1 cellular context compared by ENCODE assay signal in the genomic region with DNA sequence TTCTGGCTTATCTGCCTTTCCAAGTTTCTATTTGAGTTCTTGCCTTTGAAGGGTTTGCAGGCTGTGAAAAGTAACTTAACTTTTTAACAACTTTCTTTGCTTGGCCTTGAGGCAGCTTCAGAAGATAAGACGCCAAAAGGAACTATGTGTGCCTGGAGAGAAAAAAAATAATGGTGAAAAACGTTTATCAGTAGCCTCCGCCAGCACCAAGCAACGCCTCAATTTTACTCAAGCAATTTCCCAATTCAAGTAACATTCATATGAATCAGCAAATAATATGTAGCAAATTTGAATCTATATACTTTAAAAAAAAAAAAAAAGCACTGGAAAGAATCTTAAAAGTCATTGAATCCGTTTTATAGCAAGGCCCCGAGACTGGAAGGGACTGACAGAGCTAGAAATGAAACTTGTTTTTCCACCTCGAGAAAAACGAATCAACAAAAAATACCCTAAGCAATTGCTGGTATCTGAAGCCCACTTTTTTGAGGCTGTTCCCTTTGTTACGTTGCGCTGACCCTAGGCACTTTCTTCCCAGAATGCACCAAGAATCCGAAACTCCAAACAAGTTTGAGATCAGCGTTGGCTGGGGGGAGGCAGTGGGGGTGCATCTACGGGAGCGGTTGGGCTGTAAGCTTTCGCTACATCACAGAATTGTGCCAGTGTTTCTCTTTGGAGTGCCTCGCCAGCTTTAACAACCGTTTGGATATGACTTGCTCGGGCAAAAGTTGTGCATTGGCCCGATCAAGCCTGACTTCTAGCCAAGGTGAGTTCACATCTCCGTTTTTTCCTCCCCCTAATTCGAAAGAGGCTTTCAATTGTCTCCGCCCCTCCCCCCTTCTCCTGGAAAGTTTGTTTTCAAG.
TF ChIP-seq lines count a peak whose summit lies in the region.

No MANE protein-coding gene starts in this region.

TF ChIP-seq in K562, 482 proteins besides CTCF, POLR2A, EP300 and RAD21 (continued from another document):
- TF ChIP-seq, protein P1, sequence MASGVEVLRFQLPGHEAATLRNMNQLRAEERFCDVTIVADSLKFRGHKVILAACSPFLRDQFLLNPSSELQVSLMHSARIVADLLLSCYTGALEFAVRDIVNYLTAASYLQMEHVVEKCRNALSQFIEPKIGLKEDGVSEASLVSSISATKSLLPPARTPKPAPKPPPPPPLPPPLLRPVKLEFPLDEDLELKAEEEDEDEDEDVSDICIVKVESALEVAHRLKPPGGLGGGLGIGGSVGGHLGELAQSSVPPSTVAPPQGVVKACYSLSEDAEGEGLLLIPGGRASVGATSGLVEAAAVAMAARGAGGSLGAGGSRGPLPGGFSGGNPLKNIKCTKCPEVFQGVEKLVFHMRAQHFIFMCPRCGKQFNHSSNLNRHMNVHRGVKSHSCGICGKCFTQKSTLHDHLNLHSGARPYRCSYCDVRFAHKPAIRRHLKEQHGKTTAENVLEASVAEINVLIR (CRISPR knock-in tag; IDR thresholded peaks at IDR 0.05): no peak
- TF ChIP-seq TGIF2 (CRISPR knock-in tag; IDR thresholded peaks at IDR 0.05) (no peak), ETV5 (CRISPR knock-in tag; IDR thresholded peaks at IDR 0.05; ENCODE audit: low read depth) (no peak), ZNF384 (IDR thresholded peaks at IDR 0.05; ENCODE audit: low read depth, low read length) (0 out of 2 replicates have a peak, but pooled peaks have one; percentile 0), NR2C1 (IDR thresholded peaks at IDR 0.05) (no peak), NR2C1 (tag; IDR thresholded peaks at IDR 0.05) (peak; percentile 60), ZNF318 (IDR thresholded peaks at IDR 0.05; ENCODE audit: borderline replicate concordance in 1 of 2, low read depth in 1 of 2) (no peak), ZEB2 (IDR thresholded peaks at IDR 0.05) (no peak), CC2D1A (IDR thresholded peaks at IDR 0.05) (no peak), ZNF76 (CRISPR knock-in tag; IDR thresholded peaks at IDR 0.05; ENCODE audit: borderline replicate concordance) (no peak), SIRT6 (IDR thresholded peaks at IDR 0.05; ENCODE audit: low read depth, low read length) (no peak), CBX3 (IDR thresholded peaks at IDR 0.05; ENCODE audit: borderline replicate concordance in 1 of 2, low read length in 2 of 2) (no peak), ZNF507 (tag; conservative IDR thresholded peaks at IDR 0.05) (no peak), RNF219 (CRISPR knock-in tag; IDR thresholded peaks at IDR 0.05) (no peak; the same call in 1 of the 2 replicates), ATF4 (CRISPR knock-in tag; IDR thresholded peaks at IDR 0.05) (peak; percentile 38; the same call in 1 of the 2 replicates), KLF6 (CRISPR knock-in tag; IDR thresholded peaks at IDR 0.05; ENCODE audit: borderline replicate concordance) (no peak), MAFF (IDR thresholded peaks at IDR 0.05; ENCODE audit: low read length) (peak; percentile 39; the same call in 1 of the 2 replicates), MEF2D (tag; conservative IDR thresholded peaks at IDR 0.05; ENCODE audit: low read depth) (peak; percentile 70), NFXL1 (CRISPR knock-in tag; IDR thresholded peaks at IDR 0.05) (0 out of 2 replicates have a peak, but pooled peaks have one; percentile 5), JUND (IDR thresholded peaks at IDR 0.05; ENCODE audit: borderline replicate concordance, low read depth, low read length) (no peak), JUND (tag; IDR thresholded peaks at IDR 0.05; ENCODE audit: borderline replicate concordance, low read depth, low read length) (no peak; the same call in 1 of the 3 replicates), ZNF311 (CRISPR knock-in tag; IDR thresholded peaks at IDR 0.05) (peak; percentile 14; the same call in 1 of the 2 replicates), ZZZ3 (IDR thresholded peaks at IDR 0.05) (no peak), HNRNPH1 (optimal IDR thresholded peaks at IDR 0.05; ENCODE audit: low read depth, low read length) (no peak)
- TF ChIP-seq, protein P2, sequence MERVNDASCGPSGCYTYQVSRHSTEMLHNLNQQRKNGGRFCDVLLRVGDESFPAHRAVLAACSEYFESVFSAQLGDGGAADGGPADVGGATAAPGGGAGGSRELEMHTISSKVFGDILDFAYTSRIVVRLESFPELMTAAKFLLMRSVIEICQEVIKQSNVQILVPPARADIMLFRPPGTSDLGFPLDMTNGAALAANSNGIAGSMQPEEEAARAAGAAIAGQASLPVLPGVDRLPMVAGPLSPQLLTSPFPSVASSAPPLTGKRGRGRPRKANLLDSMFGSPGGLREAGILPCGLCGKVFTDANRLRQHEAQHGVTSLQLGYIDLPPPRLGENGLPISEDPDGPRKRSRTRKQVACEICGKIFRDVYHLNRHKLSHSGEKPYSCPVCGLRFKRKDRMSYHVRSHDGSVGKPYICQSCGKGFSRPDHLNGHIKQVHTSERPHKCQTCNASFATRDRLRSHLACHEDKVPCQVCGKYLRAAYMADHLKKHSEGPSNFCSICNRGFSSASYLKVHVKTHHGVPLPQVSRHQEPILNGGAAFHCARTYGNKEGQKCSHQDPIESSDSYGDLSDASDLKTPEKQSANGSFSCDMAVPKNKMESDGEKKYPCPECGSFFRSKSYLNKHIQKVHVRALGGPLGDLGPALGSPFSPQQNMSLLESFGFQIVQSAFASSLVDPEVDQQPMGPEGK (CRISPR knock-in tag; IDR thresholded peaks at IDR 0.05; ENCODE audit: borderline replicate concordance): 0 out of 2 replicates have a peak, but pooled peaks have one; percentile 76
- TF ChIP-seq, protein P3, sequence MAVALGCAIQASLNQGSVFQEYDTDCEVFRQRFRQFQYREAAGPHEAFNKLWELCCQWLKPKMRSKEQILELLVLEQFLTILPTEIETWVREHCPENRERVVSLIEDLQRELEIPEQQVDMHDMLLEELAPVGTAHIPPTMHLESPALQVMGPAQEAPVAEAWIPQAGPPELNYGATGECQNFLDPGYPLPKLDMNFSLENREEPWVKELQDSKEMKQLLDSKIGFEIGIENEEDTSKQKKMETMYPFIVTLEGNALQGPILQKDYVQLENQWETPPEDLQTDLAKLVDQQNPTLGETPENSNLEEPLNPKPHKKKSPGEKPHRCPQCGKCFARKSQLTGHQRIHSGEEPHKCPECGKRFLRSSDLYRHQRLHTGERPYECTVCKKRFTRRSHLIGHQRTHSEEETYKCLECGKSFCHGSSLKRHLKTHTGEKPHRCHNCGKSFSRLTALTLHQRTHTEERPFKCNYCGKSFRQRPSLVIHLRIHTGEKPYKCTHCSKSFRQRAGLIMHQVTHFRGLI (CRISPR knock-in tag; IDR thresholded peaks at IDR 0.05): 0 out of 2 replicates have a peak, but pooled peaks have one; percentile 30
